Comparison of ENCODE assay signal across 8 cellular contexts in the genomic region with DNA sequence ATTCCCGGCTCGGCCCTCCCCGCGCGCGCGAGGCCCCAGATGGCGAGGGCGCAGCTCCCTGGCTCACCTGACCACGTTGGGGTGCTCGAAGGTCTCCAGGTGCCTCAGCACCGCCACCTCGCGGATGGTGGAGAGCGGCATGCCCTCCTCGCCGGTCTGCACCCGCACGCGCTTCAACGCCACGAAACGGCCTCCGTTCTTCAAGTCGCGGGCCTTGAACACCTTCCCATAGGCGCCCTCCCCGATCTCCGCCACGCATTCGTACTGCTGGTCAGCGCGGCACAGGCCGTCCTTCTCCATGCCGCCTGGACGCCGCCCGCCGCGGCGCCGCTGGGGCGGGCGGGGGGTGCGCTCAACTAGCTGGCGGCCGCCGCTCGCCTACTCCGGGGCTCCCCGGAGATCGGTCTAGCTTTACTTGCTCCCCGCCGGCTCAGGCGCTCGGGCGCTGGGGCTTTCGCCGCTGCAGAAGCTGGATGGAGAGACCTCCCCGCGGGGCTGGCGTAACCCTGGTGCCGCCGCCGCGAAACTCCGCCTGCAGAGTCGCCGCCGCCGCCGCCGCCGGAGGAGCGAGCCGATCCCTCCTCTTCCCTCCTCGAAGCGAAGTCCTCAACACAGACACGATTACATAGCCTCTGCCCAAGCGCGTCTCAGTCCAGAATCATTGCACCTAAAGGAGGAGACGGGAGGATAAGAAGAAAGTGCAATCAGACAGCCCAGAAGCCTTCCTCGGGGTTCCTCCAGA. TPM values are rescaled to one million over a fixed set of nuclear protein-coding genes. Genes with fewer than 3 reads are reported as not detected.
A peak's percentile ranks its signal among the peaks of the same experiment; 100 is the strongest.
DNase-seq lines count a peak whose midpoint lies in the region; ATAC-seq and TF ChIP-seq lines count a peak whose summit lies in the region.

No MANE protein-coding gene starts in this region.

- TF ChIP-seq POLR2A in GM18526 (IDR thresholded peaks at IDR 0.05; ENCODE audit: extremely low read depth, insufficient read length): peak; percentile 40

- peak; percentile 44 for ATAC-seq in HG03064 (IDR thresholded peaks at IDR 0.05; ENCODE audit: low read depth, unreplicated experiment)
- peak; percentile 69 to 75 for ATAC-seq in activated CD4-positive, CD25-positive, alpha-beta regulatory T cell treated with anti-CD3 and anti-CD28 coated beads, Interleukin-2, amount 50 U/mL, for 24 hours
- peak; percentile 79 for ATAC-seq in left colon

- DNase-seq in ACHN (peak; percentile 93), NCI-H2196 treated with DMSO at 0.1 percent for 48 hours (lab: John Stamatoyannopoulos, UW; ENCODE audit: unreplicated experiment) (peak; percentile 72), cerebellar cortex (ENCODE audit: low spot score) (peak; percentile 84), left colon (peak; percentile 88 to 94)
- peak; percentile 88 to 91 for DNase-seq in stimulated activated CD4-positive, alpha-beta T cell treated with anti-CD3 and anti-CD28 coated beads, Interleukin-2, amount 100 ng/mL, for 24 hours

- in situ Hi-C loops in ACHN (cut with HindIII; ENCODE audit: low pct_ligation_motif_present, low pct_unique_long_range_greater_than_20kb, low sequenced_read_pairs): no loop called here

- intact Hi-C loops in left colon (cut with DNase I, micrococcal nuclease): loop anchor here in 1 of 2 donors (10.0 kb wide), 2 partner anchors 118 to 208 kb away; no protein-coding TSS in a partner anchor

RNA-seq across cellular contexts. Expression of a gene that starts 3.2 kb away (rescaled TPM):
- total RNA-seq in left colon: 10 to 100 TPM; 27.2 to 35.5 TPM

Comparison
In these comparisons a context has a peak if more than half of its experiments do, and no peak if none do; other contexts are left out.
1. Peak in every context shown above with its lines: DNase-seq and ATAC-seq.